7 cellular contexts compared by ENCODE assay signal in the genomic region with DNA sequence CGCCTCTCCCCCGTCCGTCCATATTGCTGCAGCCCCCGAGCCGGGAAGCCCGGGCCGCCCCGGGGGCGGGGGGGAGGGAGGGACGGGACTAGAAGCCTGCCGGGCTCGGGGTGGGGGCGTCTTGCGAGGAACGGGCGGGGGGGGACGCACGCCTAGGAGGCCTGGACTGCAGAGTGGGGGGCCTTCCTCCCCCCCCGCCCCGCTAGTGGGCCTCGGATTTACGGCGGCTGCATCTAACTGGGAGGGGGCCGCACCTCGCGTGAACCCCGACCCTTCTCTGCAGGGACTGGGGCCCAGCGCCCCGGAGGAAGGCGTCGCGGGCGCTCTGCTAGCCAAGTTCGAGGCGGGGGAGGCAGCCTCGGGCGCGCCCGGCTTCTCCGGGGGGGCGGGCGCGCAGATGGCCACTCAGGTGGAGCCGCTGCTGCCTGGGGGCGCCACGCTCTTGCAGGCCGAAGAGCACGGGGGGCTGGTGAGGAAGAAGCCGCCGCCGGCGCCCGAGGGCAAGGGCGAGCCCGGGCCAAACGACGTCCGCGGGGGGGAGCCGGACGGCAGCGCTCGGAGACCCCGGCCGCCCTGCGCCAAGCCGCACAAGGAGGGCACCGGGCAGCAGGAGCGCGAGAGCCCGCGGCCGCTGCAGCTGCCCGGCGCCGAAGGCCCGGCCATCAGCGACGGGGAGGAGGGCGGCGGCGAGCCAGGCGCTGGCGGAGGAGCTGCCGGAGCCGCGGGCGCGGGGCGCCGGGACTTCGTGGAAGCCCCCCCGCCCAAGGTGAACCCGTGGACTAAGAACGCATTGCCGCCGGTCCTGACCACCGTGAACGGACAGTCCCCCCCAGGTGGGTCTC.
DNase-seq lines count a peak whose midpoint lies in the region; ATAC-seq and TF ChIP-seq lines count a peak whose summit lies in the region.

A gene (plus strand): TSS at position 17 of the 842 bp plus-strand sequence. CDS start 381 bp downstream, at position 398.

- H3K4me1 ChIP-seq in HEK293 (ENCODE audit: control insufficient read depth, insufficient read depth, low read length) (peaks cover 31% of the 10 kb centered on the region), NT2/D1 (ENCODE audit: insufficient read depth, insufficient read length) (peaks cover 3% of the 10 kb centered on the region)

- CTCF ChIA-PET in HEK293 (lab: Yijun Ruan, JAX) = no interaction called here

- no peak for TF ChIP-seq CTCF in GM12865 (IDR thresholded peaks at IDR 0.05; ENCODE audit: insufficient read depth, low read depth, low read length, missing control alignments)
- TF ChIP-seq CTCF in HEK293 (tag by site-specific recombination; IDR thresholded peaks at IDR 0.05) = peak; percentile 62
- TF ChIP-seq CTCF in astrocyte of the spinal cord (IDR thresholded peaks at IDR 0.05; ENCODE audit: low read depth, low read length) = no peak

- in situ Hi-C loops in astrocyte of the spinal cord (cut with HindIII; ENCODE audit: low sequenced_read_pairs) = no loop called here

- peak within 1 kb of the TSS; percentile 97 for H3K27ac ChIP-seq in HEK293 (ENCODE audit: extremely low read depth, low read depth, low read length)

- DNase-seq in GM12865 (ENCODE audit: low read depth) (peak; percentile 53), NT2/D1 (ENCODE audit: low read depth, low spot score) (no peak), astrocyte of the spinal cord (ENCODE audit: low read depth, low spot score) (no peak), skeletal muscle cell (ENCODE audit: low read depth) (no peak)

- POLR2A ChIA-PET in HEK293 (lab: Yijun Ruan, JAX) = no interaction called here

- H3K9me3 ChIP-seq in HEK293 (ENCODE audit: control insufficient read depth, insufficient read depth, low read depth, low read length) (no peaks in the 10 kb centered on the region), NT2/D1 (ENCODE audit: insufficient read depth, low read length) (no peaks in the 10 kb centered on the region)

- H3K9ac ChIP-seq in NT2/D1 (ENCODE audit: insufficient read length, low read depth) = peak within 1 kb of the TSS; percentile 93

- no peaks in the 10 kb centered on the region for H3K27me3 ChIP-seq in NT2/D1 (ENCODE audit: insufficient read depth, insufficient read length)

- no peaks in the 10 kb centered on the region for H3K36me3 ChIP-seq in HEK293 (ENCODE audit: control insufficient read depth in 2 of 2, insufficient read depth in 1 of 2, low read length in 2 of 2)
- no peaks in the 10 kb centered on the region for H3K36me3 ChIP-seq in NT2/D1 (ENCODE audit: insufficient read depth, insufficient read length, low read length)

- ATAC-seq in HG03457 (IDR thresholded peaks at IDR 0.05; ENCODE audit: unreplicated experiment) = no peak

- H3K4me3 ChIP-seq in GM12865 (ENCODE audit: low read depth, low read length) (peak within 1 kb of the TSS; percentile 82), HEK293 (ENCODE audit: low read depth, low read length) (peak within 1 kb of the TSS; percentile 88), NT2/D1 (ENCODE audit: insufficient read length, low read depth) (peak within 1 kb of the TSS; percentile 83), astrocyte of the spinal cord (ENCODE audit: low read depth, low read length) (peak within 1 kb of the TSS; percentile 92), iPS-11a (ENCODE audit: low read depth, low read length) (peak within 1 kb of the TSS; percentile 91), skeletal muscle cell (ENCODE audit: low read depth, low read length) (peak within 1 kb of the TSS; percentile 80)

TF ChIP-seq in HEK293, 187 proteins besides CTCF, POLR2A, EP300 and RAD21 (continues in another document):
- no peak for TF ChIP-seq IKZF3 (tag by site-specific recombination; IDR thresholded peaks at IDR 0.05)
- no peak for TF ChIP-seq ZNF747 (tag by site-specific recombination; IDR thresholded peaks at IDR 0.05)
- TF ChIP-seq ZNF266 (tag by site-specific recombination; IDR thresholded peaks at IDR 0.05; ENCODE audit: low read depth) = no peak
- TF ChIP-seq ZNF394 (tag by site-specific recombination; IDR thresholded peaks at IDR 0.05; ENCODE audit: borderline replicate concordance) = no peak
- TF ChIP-seq, protein P1, sequence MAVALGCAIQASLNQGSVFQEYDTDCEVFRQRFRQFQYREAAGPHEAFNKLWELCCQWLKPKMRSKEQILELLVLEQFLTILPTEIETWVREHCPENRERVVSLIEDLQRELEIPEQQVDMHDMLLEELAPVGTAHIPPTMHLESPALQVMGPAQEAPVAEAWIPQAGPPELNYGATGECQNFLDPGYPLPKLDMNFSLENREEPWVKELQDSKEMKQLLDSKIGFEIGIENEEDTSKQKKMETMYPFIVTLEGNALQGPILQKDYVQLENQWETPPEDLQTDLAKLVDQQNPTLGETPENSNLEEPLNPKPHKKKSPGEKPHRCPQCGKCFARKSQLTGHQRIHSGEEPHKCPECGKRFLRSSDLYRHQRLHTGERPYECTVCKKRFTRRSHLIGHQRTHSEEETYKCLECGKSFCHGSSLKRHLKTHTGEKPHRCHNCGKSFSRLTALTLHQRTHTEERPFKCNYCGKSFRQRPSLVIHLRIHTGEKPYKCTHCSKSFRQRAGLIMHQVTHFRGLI (tag by site-specific recombination; IDR thresholded peaks at IDR 0.05) = no peak
- TF ChIP-seq, protein P2, sequence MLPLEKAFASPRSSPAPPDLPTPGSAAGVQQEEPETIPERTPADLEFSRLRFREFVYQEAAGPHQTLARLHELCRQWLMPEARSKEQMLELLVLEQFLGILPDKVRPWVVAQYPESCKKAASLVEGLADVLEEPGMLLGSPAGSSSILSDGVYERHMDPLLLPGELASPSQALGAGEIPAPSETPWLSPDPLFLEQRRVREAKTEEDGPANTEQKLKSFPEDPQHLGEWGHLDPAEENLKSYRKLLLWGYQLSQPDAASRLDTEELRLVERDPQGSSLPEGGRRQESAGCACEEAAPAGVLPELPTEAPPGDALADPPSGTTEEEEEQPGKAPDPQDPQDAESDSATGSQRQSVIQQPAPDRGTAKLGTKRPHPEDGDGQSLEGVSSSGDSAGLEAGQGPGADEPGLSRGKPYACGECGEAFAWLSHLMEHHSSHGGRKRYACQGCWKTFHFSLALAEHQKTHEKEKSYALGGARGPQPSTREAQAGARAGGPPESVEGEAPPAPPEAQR (tag by site-specific recombination; IDR thresholded peaks at IDR 0.05) = no peak
- TF ChIP-seq, protein P3, sequence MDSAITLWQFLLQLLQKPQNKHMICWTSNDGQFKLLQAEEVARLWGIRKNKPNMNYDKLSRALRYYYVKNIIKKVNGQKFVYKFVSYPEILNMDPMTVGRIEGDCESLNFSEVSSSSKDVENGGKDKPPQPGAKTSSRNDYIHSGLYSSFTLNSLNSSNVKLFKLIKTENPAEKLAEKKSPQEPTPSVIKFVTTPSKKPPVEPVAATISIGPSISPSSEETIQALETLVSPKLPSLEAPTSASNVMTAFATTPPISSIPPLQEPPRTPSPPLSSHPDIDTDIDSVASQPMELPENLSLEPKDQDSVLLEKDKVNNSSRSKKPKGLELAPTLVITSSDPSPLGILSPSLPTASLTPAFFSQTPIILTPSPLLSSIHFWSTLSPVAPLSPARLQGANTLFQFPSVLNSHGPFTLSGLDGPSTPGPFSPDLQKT (IDR thresholded peaks at IDR 0.05; ENCODE audit: borderline replicate concordance, low read depth, low read length) = no peak
- TF ChIP-seq, protein P4, sequence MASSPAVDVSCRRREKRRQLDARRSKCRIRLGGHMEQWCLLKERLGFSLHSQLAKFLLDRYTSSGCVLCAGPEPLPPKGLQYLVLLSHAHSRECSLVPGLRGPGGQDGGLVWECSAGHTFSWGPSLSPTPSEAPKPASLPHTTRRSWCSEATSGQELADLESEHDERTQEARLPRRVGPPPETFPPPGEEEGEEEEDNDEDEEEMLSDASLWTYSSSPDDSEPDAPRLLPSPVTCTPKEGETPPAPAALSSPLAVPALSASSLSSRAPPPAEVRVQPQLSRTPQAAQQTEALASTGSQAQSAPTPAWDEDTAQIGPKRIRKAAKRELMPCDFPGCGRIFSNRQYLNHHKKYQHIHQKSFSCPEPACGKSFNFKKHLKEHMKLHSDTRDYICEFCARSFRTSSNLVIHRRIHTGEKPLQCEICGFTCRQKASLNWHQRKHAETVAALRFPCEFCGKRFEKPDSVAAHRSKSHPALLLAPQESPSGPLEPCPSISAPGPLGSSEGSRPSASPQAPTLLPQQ (tag by site-specific recombination; IDR thresholded peaks at IDR 0.05) = no peak; the same call in 1 of the 2 replicates
- TF ChIP-seq, protein P5, sequence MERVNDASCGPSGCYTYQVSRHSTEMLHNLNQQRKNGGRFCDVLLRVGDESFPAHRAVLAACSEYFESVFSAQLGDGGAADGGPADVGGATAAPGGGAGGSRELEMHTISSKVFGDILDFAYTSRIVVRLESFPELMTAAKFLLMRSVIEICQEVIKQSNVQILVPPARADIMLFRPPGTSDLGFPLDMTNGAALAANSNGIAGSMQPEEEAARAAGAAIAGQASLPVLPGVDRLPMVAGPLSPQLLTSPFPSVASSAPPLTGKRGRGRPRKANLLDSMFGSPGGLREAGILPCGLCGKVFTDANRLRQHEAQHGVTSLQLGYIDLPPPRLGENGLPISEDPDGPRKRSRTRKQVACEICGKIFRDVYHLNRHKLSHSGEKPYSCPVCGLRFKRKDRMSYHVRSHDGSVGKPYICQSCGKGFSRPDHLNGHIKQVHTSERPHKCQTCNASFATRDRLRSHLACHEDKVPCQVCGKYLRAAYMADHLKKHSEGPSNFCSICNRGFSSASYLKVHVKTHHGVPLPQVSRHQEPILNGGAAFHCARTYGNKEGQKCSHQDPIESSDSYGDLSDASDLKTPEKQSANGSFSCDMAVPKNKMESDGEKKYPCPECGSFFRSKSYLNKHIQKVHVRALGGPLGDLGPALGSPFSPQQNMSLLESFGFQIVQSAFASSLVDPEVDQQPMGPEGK (tag by site-specific recombination; IDR thresholded peaks at IDR 0.05) = no peak; the same call in none of the 2 replicates
- TF ChIP-seq ZNF626 (tag by site-specific recombination; IDR thresholded peaks at IDR 0.05) = no peak
- peak; percentile 16; the same call in 1 of the 2 replicates for TF ChIP-seq ZSCAN30 (tag by site-specific recombination; IDR thresholded peaks at IDR 0.05)
- no peak for TF ChIP-seq ZNF837 (tag by site-specific recombination; IDR thresholded peaks at IDR 0.05)
- TF ChIP-seq ZNF221 (tag by site-specific recombination; IDR thresholded peaks at IDR 0.05; ENCODE audit: borderline replicate concordance) = no peak
- no peak for TF ChIP-seq GLI2 (tag by site-specific recombination; IDR thresholded peaks at IDR 0.05; ENCODE audit: borderline replicate concordance, low read depth)
- TF ChIP-seq ZNF600 (tag by site-specific recombination; IDR thresholded peaks at IDR 0.05) = no peak
